22 cellular contexts compared by ENCODE assay signal in genomic region chr13:40179421-40179820, GRCh38.
DNase-seq lines count a peak whose midpoint lies in the region; ATAC-seq and TF ChIP-seq lines count a peak whose summit lies in the region.
"Had no signal": no experiment of that assay in that cellular context is flagged by ENCODE, and none has a peak within 500 bp of the region (broad histone marks: within the 10 kb centered on the region; RNA-seq: fewer than 3 reads in every experiment).

No MANE protein-coding gene starts in this region.

- 42 to 49% methylated on average over 2 of the region's 2 CpGs for WGBS in body of pancreas, 2 donors
- 100% methylated on average over 1 of the region's 2 CpGs for WGBS in mesenchymal stem cell

- H2BK5ac ChIP-seq in mesenchymal stem cell (ENCODE audit: low read depth, low read length, poor library complexity, severe bottlenecking) = no peak overlapping the region

- H3K27ac ChIP-seq in breast epithelium (no peak overlapping the region), body of pancreas (peak overlapping the region; percentile 54 to 90 (median 80)), mesenchymal stem cell (ENCODE audit: low read length, poor library complexity, severe bottlenecking) (peak overlapping the region; percentile 8)
- H3K27ac ChIP-seq: BLaER1, PC-9, RWPE1, SK-N-MC had no signal

- BruUV-seq in MCF 10A (replicated peaks; lab: Mats Ljungman, UMichigan) = no TSS peak

- H2AK5ac ChIP-seq in mesenchymal stem cell (ENCODE audit: low read length, severe bottlenecking) = no peak overlapping the region

- no peak overlapping the region for H3K4me3 Mint-ChIP-seq in MCF 10A (ENCODE audit: unreplicated experiment)
- no peak overlapping the region for H3K4me3 Mint-ChIP-seq in type B pancreatic cell
- H3K4me3 Mint-ChIP-seq: CD4-positive, alpha-beta T cell had no signal

- CTCF ChIA-PET in MCF 10A (lab: Yijun Ruan, JAX) = interaction anchor here (1.1 kb wide), 1 partner anchor 52 kb away, joined by 3 read pairs; no protein-coding TSS in a partner anchor

- no peaks in the 10 kb centered on the region for H3K27me3 ChIP-seq in breast epithelium
- no peaks in the 10 kb centered on the region for H3K27me3 ChIP-seq in body of pancreas
- H3K27me3 ChIP-seq in mesenchymal stem cell (ENCODE audit: control insufficient read depth in 1 of 2, insufficient read depth in 1 of 2, low read length in 2 of 2) = no peaks in the 10 kb centered on the region
- H3K27me3 ChIP-seq: BLaER1, MG63 had no signal

- H3K18ac ChIP-seq in mesenchymal stem cell (ENCODE audit: low read depth in 1 of 2, low read length in 2 of 2) = no peak overlapping the region

- H3K36me3 Mint-ChIP-seq in MCF 10A (ENCODE audit: insufficient read depth, unreplicated experiment) (peaks cover 6% of the 10 kb centered on the region), type B pancreatic cell (no peaks in the 10 kb centered on the region)

- DNase-seq in MCF 10A (ENCODE audit: unreplicated experiment) (no peak), breast epithelium (ENCODE audit: low spot score in 2 of 2) (no peak), body of pancreas (no peak), mesenchymal stem cell (no peak), type B pancreatic cell (ENCODE audit: extremely low spot score, unreplicated experiment) (no peak)
- DNase-seq: Caco-2; CD4-positive, alpha-beta T cell; Kasumi-1; MG63; NCI-H1417; NCI-H187 treated with DMSO at 0.1 percent for 48 hours; NCI-H2107; NCI-H510A treated with DMSO at 0.1 percent for 48 hours; NCI-H748 treated with DMSO at 0.1 percent for 48 hours; PC-9; SHP77 treated with DMSO at 0.1 percent for 48 hours had no signal

- H4K91ac ChIP-seq in mesenchymal stem cell (ENCODE audit: low read length) = no peak overlapping the region

- H3K4me1 Mint-ChIP-seq in MCF 10A (ENCODE audit: insufficient read depth, unreplicated experiment) (peaks cover 46% of the 10 kb centered on the region), type B pancreatic cell (ENCODE audit: unreplicated experiment) (peaks cover 12% of the 10 kb centered on the region)

- no peak overlapping the region for H3K23ac ChIP-seq in mesenchymal stem cell (ENCODE audit: low read length in 2 of 2)

- no peak overlapping the region for H3K9ac ChIP-seq in mesenchymal stem cell (ENCODE audit: low read length)
- H3K9ac ChIP-seq: BLaER1 had no signal

- POLR2A ChIA-PET in MCF 10A (lab: Yijun Ruan, JAX) = interaction anchor here (0.9 to 1.5 kb wide), 2 partner anchors 11 kb away, joined by 3 to 4 read pairs; no protein-coding TSS in a partner anchor

- no peak overlapping the region for H2AFZ ChIP-seq in mesenchymal stem cell (ENCODE audit: low read depth, low read length)
- H2AFZ ChIP-seq: PC-9 had no signal

- H2BK12ac ChIP-seq in mesenchymal stem cell (ENCODE audit: low read length in 2 of 2) = no peak overlapping the region

- no peak overlapping the region for H3K4ac ChIP-seq in mesenchymal stem cell (ENCODE audit: low read depth in 1 of 2, low read length in 2 of 2)

- H4K8ac ChIP-seq in mesenchymal stem cell (ENCODE audit: low read length) = no peak overlapping the region

- H3K27ac Mint-ChIP-seq in MCF 10A (ENCODE audit: low read depth, unreplicated experiment) (peak overlapping the region; percentile 73), type B pancreatic cell (peak overlapping the region; percentile 17)
- H3K27ac Mint-ChIP-seq: CD4-positive, alpha-beta T cell had no signal

- TF ChIP-seq POLR2A in breast epithelium (IDR thresholded peaks at IDR 0.05) (no peak), body of pancreas (IDR thresholded peaks at IDR 0.05) (no peak)

- ATAC-seq in body of pancreas (no peak), GM18519 (IDR thresholded peaks at IDR 0.05; ENCODE audit: low FRiP score, unreplicated experiment) (no peak), GM18511 (IDR thresholded peaks at IDR 0.05; ENCODE audit: unreplicated experiment) (no peak), HG03159 (IDR thresholded peaks at IDR 0.05; ENCODE audit: unreplicated experiment) (no peak)

- no peak overlapping the region for H3K4me2 ChIP-seq in mesenchymal stem cell (ENCODE audit: low read length, poor library complexity, severe bottlenecking)
- H3K4me2 ChIP-seq: BLaER1, PC-9 had no signal

- H3K9me3 ChIP-seq in breast epithelium = no peaks in the 10 kb centered on the region
- no peaks in the 10 kb centered on the region for H3K9me3 ChIP-seq in body of pancreas
- H3K9me3 ChIP-seq in mesenchymal stem cell (ENCODE audit: control insufficient read depth, low read length) = no peaks in the 10 kb centered on the region
- H3K9me3 ChIP-seq: BLaER1, Caco-2, MG63 had no signal

- TF ChIP-seq CTCF in MCF 10A (IDR thresholded peaks at IDR 0.05; ENCODE audit: unreplicated experiment) (no peak), breast epithelium (IDR thresholded peaks at IDR 0.05) (no peak), body of pancreas (IDR thresholded peaks at IDR 0.05) (peak in 1 of 7 experiments; percentile 17), type B pancreatic cell (conservative IDR thresholded peaks at IDR 0.05) (no peak)

- no peak overlapping the region for H2BK15ac ChIP-seq in mesenchymal stem cell (ENCODE audit: low read depth, poor library complexity, severe bottlenecking)

- intact Hi-C loops in MCF 10A (cut with micrococcal nuclease) = no loop called here
- intact Hi-C loops in breast epithelium (cut with DNase I; ENCODE audit: low total_unique reads) = no loop called here
- intact Hi-C loops in body of pancreas (cut with DNase I) = no loop called here

- H3K4me3 ChIP-seq in breast epithelium = no peak overlapping the region
- no peak overlapping the region for H3K4me3 ChIP-seq in body of pancreas
- H3K4me3 ChIP-seq in mesenchymal stem cell (ENCODE audit: insufficient read depth in 1 of 2, low read depth in 1 of 2, low read length in 2 of 2) = no peak overlapping the region
- H3K4me3 ChIP-seq: BLaER1, MG63, PC-9, SK-N-MC had no signal

- no peaks in the 10 kb centered on the region for H3K79me1 ChIP-seq in mesenchymal stem cell (replicated peaks; ENCODE audit: low read length, poor library complexity, severe bottlenecking)

- no peak overlapping the region for H2BK120ac ChIP-seq in mesenchymal stem cell (ENCODE audit: low read depth, low read length)

- H3K14ac ChIP-seq in mesenchymal stem cell (ENCODE audit: low read length in 2 of 2) = no peak overlapping the region

- H3K27me3 Mint-ChIP-seq in MCF 10A (ENCODE audit: insufficient read depth, unreplicated experiment) (no peaks in the 10 kb centered on the region), type B pancreatic cell (peaks cover 4% of the 10 kb centered on the region)
- H3K27me3 Mint-ChIP-seq: CD4-positive, alpha-beta T cell had no signal

- H3K36me3 ChIP-seq in breast epithelium (no peaks in the 10 kb centered on the region), body of pancreas (replicated peaks in 1 of 2; ENCODE audit: insufficient read depth in 1 of 2, low read depth in 2 of 2) (no peaks in the 10 kb centered on the region), mesenchymal stem cell (ENCODE audit: control insufficient read depth in 1 of 2, insufficient read depth in 2 of 2, low read depth in 1 of 2, low read length in 2 of 2) (no peaks in the 10 kb centered on the region)
- H3K36me3 ChIP-seq: BLaER1, MG63 had no signal

- H3K9me3 Mint-ChIP-seq in MCF 10A (ENCODE audit: unreplicated experiment) = no peaks in the 10 kb centered on the region
- H3K9me3 Mint-ChIP-seq in type B pancreatic cell = no peaks in the 10 kb centered on the region
- H3K9me3 Mint-ChIP-seq: CD4-positive, alpha-beta T cell had no signal

- H3K4me1 ChIP-seq in breast epithelium (no peaks in the 10 kb centered on the region), body of pancreas (peaks cover 58% of the 10 kb centered on the region), mesenchymal stem cell (ENCODE audit: control insufficient read depth, insufficient read depth, low read depth, low read length) (peaks cover 5% of the 10 kb centered on the region)

Comparison
In these comparisons a context has a peak if more than half of its experiments do, and no peak if none do; other contexts are left out.
1. H3K27ac ChIP-seq: peak in body of pancreas (4 of 4) and mesenchymal stem cell (single experiment); none in breast epithelium (0 of 2).